Comparison of ENCODE assay signal across 1 cellular context in the genomic region with DNA sequence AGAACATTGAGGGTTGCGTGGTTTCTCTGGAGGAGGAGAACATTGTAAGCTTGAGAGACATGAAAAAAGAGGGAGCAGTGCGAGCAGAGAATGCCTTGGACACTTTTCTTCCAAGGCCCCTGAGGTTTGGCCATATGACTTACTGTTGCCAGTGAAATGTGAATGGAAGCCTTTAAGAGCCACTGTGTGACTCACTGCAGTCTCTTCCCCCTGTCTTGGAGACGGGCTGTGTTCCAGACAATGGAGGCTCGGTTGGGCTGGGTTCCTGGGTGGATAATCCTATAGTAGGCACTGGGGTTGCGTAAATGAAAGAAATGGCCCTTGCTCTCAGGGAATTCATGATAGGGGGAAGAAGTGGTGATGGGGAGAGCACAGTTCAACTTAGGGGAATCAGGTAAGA.
TF ChIP-seq lines count a peak whose summit lies in the region.

No MANE protein-coding gene starts in this region.

TF ChIP-seq in GM23338, 12 proteins besides CTCF, POLR2A, EP300 and RAD21 (continued from another document):
- TF ChIP-seq STAT1 (IDR thresholded peaks at IDR 0.05; ENCODE audit: unreplicated experiment) = no peak
- TF ChIP-seq, protein P1, sequence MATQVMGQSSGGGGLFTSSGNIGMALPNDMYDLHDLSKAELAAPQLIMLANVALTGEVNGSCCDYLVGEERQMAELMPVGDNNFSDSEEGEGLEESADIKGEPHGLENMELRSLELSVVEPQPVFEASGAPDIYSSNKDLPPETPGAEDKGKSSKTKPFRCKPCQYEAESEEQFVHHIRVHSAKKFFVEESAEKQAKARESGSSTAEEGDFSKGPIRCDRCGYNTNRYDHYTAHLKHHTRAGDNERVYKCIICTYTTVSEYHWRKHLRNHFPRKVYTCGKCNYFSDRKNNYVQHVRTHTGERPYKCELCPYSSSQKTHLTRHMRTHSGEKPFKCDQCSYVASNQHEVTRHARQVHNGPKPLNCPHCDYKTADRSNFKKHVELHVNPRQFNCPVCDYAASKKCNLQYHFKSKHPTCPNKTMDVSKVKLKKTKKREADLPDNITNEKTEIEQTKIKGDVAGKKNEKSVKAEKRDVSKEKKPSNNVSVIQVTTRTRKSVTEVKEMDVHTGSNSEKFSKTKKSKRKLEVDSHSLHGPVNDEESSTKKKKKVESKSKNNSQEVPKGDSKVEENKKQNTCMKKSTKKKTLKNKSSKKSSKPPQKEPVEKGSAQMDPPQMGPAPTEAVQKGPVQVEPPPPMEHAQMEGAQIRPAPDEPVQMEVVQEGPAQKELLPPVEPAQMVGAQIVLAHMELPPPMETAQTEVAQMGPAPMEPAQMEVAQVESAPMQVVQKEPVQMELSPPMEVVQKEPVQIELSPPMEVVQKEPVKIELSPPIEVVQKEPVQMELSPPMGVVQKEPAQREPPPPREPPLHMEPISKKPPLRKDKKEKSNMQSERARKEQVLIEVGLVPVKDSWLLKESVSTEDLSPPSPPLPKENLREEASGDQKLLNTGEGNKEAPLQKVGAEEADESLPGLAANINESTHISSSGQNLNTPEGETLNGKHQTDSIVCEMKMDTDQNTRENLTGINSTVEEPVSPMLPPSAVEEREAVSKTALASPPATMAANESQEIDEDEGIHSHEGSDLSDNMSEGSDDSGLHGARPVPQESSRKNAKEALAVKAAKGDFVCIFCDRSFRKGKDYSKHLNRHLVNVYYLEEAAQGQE (IDR thresholded peaks at IDR 0.05; ENCODE audit: unreplicated experiment) = no peak
- TF ChIP-seq CREB1 (CRISPR knock-in tag; IDR thresholded peaks at IDR 0.05; ENCODE audit: low read depth) = no peak
